ENCODE assay signal across 8 cellular contexts in the genomic region with DNA sequence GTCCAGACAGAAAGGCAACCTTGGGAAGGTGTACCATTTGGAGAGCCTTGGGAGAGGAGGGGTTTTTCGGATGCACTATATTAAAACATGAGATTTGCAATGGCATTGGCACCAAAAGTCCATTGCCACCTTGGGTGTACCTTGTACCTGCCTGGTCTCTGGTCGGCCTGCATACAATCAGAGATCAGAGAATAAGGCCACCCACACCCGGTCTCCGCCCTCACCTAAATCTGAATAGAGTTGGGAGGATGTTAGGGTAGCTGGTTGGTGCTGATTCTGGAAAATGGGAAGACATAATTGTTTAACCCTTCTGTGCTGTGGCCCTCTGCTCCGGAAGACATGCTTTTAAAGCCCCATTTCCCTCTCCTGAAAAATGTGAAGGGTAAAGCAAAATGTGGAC. TPM values are rescaled to one million over a fixed set of nuclear protein-coding genes. Genes with fewer than 3 reads are reported as not detected.
A peak's percentile ranks its signal among the peaks of the same experiment; 100 is the strongest.
DNase-seq lines count a peak whose midpoint lies in the region; ATAC-seq and TF ChIP-seq lines count a peak whose summit lies in the region.
"Not testable (repeated sequence)": the region's sequence is repeated elsewhere in the genome, so short reads cannot be mapped to it uniquely, and the experiment has no call there.

No MANE protein-coding gene starts in this region.

- not testable (repeated sequence) for H3F3A ChIP-seq in GM23338 (replicated peaks; ENCODE audit: low read depth); smooth muscle cell (ENCODE audit: low read depth)

- H3K36me3 Mint-ChIP-seq in GM23338 (ENCODE audit: low read depth); activated CD4-positive, alpha-beta memory T cell treated with anti-CD3 and anti-CD28 coated beads, Interleukin-2, amount 10 ng/mL, durations not matched to agents 7 days and 5 days (ENCODE audit: low read depth); nephron (ENCODE audit: low read depth): not testable (repeated sequence)

- 73% methylated on average over 5 of the region's 5 CpGs for WGBS in smooth muscle cell (ENCODE audit: low lambda C conversion rate)

- not testable (repeated sequence) for H3K27ac Mint-ChIP-seq in GM23338; activated CD4-positive, alpha-beta memory T cell treated with anti-CD3 and anti-CD28 coated beads, Interleukin-2, amount 10 ng/mL, durations not matched to agents 7 days and 5 days; nephron

- not testable (repeated sequence) for H3K27me3 Mint-ChIP-seq in GM23338 (ENCODE audit: insufficient read depth, low read depth, poor library complexity); activated CD4-positive, alpha-beta memory T cell treated with anti-CD3 and anti-CD28 coated beads, Interleukin-2, amount 10 ng/mL, durations not matched to agents 7 days and 5 days; nephron (ENCODE audit: low read depth)

- TF ChIP-seq CTCF in AG04450 (IDR thresholded peaks at IDR 0.05; ENCODE audit: low read depth, low read length); GM23338 (conservative IDR thresholded peaks at IDR 0.05; ENCODE audit: low read depth in 2 of 2); OCI-LY3 (IDR thresholded peaks at IDR 0.05; ENCODE audit: low read depth, low read length); astrocyte of the spinal cord (IDR thresholded peaks at IDR 0.05; ENCODE audit: low read depth, low read length); fibroblast of mammary gland (conservative IDR thresholded peaks at IDR 0.05; ENCODE audit: control insufficient read depth, insufficient read depth, low read depth, low read length); nephron (IDR thresholded peaks at IDR 0.05; ENCODE audit: unreplicated experiment in 3 of 3); smooth muscle cell (IDR thresholded peaks at IDR 0.05; ENCODE audit: borderline replicate concordance, insufficient read depth, poor library complexity, severe bottlenecking): not testable (repeated sequence)

- not testable (repeated sequence) for H3K4me1 Mint-ChIP-seq in GM23338; activated CD4-positive, alpha-beta memory T cell treated with anti-CD3 and anti-CD28 coated beads, Interleukin-2, amount 10 ng/mL, durations not matched to agents 7 days and 5 days; nephron

- H3K4me1 ChIP-seq in GM23338 (ENCODE audit: insufficient read depth); OCI-LY3 (ENCODE audit: low read length); smooth muscle cell (ENCODE audit: low read depth): not testable (repeated sequence)

- H3K9me2 ChIP-seq in GM23338 (ENCODE audit: insufficient read depth), result not testable (repeated sequence)

- not testable (repeated sequence) for DNase-seq in AG04450 (ENCODE audit: low read depth, low spot score); GM23338 (ENCODE audit: low spot score); activated CD4-positive, alpha-beta memory T cell treated with anti-CD3 and anti-CD28 coated beads, Interleukin-2, amount 10 ng/mL, durations not matched to agents 7 days and 5 days; astrocyte of the spinal cord (ENCODE audit: low read depth, low spot score); fibroblast of mammary gland (ENCODE audit: low read depth); smooth muscle cell (lab: John Stamatoyannopoulos, UW; ENCODE audit: unreplicated experiment)

- H3K4me3 ChIP-seq in AG04450 (ENCODE audit: low read depth, low read length) (peak overlapping the region; percentile 39), GM23338 (0 out of 2 replicates have a peak overlapping the region, but pooled peaks have one; percentile 26), astrocyte of the spinal cord (ENCODE audit: low read depth, low read length) (peak overlapping the region; percentile 22), fibroblast of mammary gland (ENCODE audit: control insufficient read depth, low read depth, low read length) (peak overlapping the region; percentile 2), smooth muscle cell (peak overlapping the region; percentile 23)
- H3K4me3 ChIP-seq in OCI-LY3 (ENCODE audit: low read length), result not testable (repeated sequence)

- H3K4me3 Mint-ChIP-seq in GM23338 (peak overlapping the region; percentile 57), nephron (peak overlapping the region; percentile 72 to 88 (median 82))
- H3K4me3 Mint-ChIP-seq in activated CD4-positive, alpha-beta memory T cell treated with anti-CD3 and anti-CD28 coated beads, Interleukin-2, amount 10 ng/mL, durations not matched to agents 7 days and 5 days, result peak overlapping the region; percentile 37

- H3K36me3 ChIP-seq in GM23338 (ENCODE audit: insufficient read depth); OCI-LY3 (replicated peaks; ENCODE audit: low read depth, low read length); smooth muscle cell (ENCODE audit: low read depth): not testable (repeated sequence)

- in situ Hi-C loops in astrocyte of the spinal cord (cut with HindIII; ENCODE audit: low sequenced_read_pairs), result not testable (repeated sequence)

- POLR2A ChIA-PET in AG04450 (lab: Yijun Ruan, JAX); activated CD4-positive, alpha-beta memory T cell treated with anti-CD3 and anti-CD28 coated beads, Interleukin-2, amount 10 ng/mL, durations not matched to agents 7 days and 5 days (lab: Charles Lee): not testable (repeated sequence)

- peak overlapping the region; percentile 57; the same call in 1 of the 2 replicates for H3K4me2 ChIP-seq in GM23338
- peak overlapping the region; percentile 17; the same call in 1 of the 2 replicates for H3K4me2 ChIP-seq in OCI-LY3 (ENCODE audit: low read length)
- H3K4me2 ChIP-seq in smooth muscle cell, result peak overlapping the region; percentile 64

- not testable (repeated sequence) for H3K9ac ChIP-seq in OCI-LY3 (ENCODE audit: low read length); smooth muscle cell (ENCODE audit: low read depth)

- not testable (repeated sequence) for H4K20me1 ChIP-seq in GM23338 (replicated peaks; ENCODE audit: insufficient read depth); OCI-LY3 (ENCODE audit: insufficient read depth, low read length); smooth muscle cell (ENCODE audit: low read depth)

- CTCF ChIA-PET in AG04450 (lab: Charles Lee); activated CD4-positive, alpha-beta memory T cell treated with anti-CD3 and anti-CD28 coated beads, Interleukin-2, amount 10 ng/mL, durations not matched to agents 7 days and 5 days (lab: Charles Lee): not testable (repeated sequence)

- H3K27ac ChIP-seq in AG04450 (ENCODE audit: low read depth, low read length); GM23338 (ENCODE audit: low read depth); OCI-LY3 (ENCODE audit: low read length); smooth muscle cell (ENCODE audit: low read depth): not testable (repeated sequence)

- not testable (repeated sequence) for H2AFZ ChIP-seq in GM23338; OCI-LY3 (ENCODE audit: low read depth, low read length); smooth muscle cell (ENCODE audit: low read depth)

- H3K27me3 ChIP-seq in AG04450 (ENCODE audit: control insufficient read depth, insufficient read depth, low read length); GM23338 (ENCODE audit: insufficient read depth); OCI-LY3 (ENCODE audit: low read depth, low read length); smooth muscle cell (ENCODE audit: low read depth): not testable (repeated sequence)

- not testable (repeated sequence) for ATAC-seq in GM23338

- H3K79me2 ChIP-seq in GM23338 (replicated peaks; ENCODE audit: insufficient read depth); OCI-LY3 (ENCODE audit: low read length); smooth muscle cell (ENCODE audit: low read depth): not testable (repeated sequence)

- not testable (repeated sequence) for H3K9me3 Mint-ChIP-seq in GM23338; activated CD4-positive, alpha-beta memory T cell treated with anti-CD3 and anti-CD28 coated beads, Interleukin-2, amount 10 ng/mL, durations not matched to agents 7 days and 5 days; nephron

- not testable (repeated sequence) for H3K9me3 ChIP-seq in AG04450 (ENCODE audit: control insufficient read depth, insufficient read depth, low read length); OCI-LY3 (ENCODE audit: insufficient read depth, low read length); smooth muscle cell (replicated peaks; ENCODE audit: low read depth)

RNA-seq across cellular contexts. Expression of gene SRGAP2C, which starts 3.1 kb away (rescaled TPM):
- polyA plus RNA-seq in AG04450 (2011; rRNA removed) (9.2 and 9.4 TPM in 2 replicates), GM23338 (2016; fragmentation: Nextera tagmentation; extraction: Ambion mirVana) (12.4 and 18.0 TPM in 2 replicates), smooth muscle cell (10.4 and 11.3 TPM in 2 replicates)
- polyA minus RNA-seq in AG04450 (2011; rRNA and poly(A)+ RNA removed), result 16.6 and 25.2 TPM in 2 replicates
- 16.0 and 20.4 TPM in 2 replicates for total RNA-seq in GM23338 (2014; rRNA removed; shearing (Covaris generic))
- 10 to 100 TPM; 32.3 to 33.6 TPM for total RNA-seq in activated CD4-positive, alpha-beta memory T cell treated with anti-CD3 and anti-CD28 coated beads, Interleukin-2, amount 10 ng/mL, durations not matched to agents 7 days and 5 days
- total RNA-seq in smooth muscle cell, result 14.7 and 18.1 TPM in 2 replicates

RNA-seq across cellular contexts. Expression of gene FAM72B, which starts 3.8 kb away (rescaled TPM):
- 1.8 and 3.5 TPM in 2 replicates for polyA plus RNA-seq in AG04450 (2011; rRNA removed)
- 2.0 and 4.0 TPM in 2 replicates for polyA minus RNA-seq in AG04450 (2011; rRNA and poly(A)+ RNA removed)
- 15.0 and 16.0 TPM in 2 replicates for total RNA-seq in GM23338 (2014; rRNA removed; shearing (Covaris generic))
- polyA plus RNA-seq in GM23338 (2016; fragmentation: Nextera tagmentation; extraction: Ambion mirVana), result 22.8 and 27.4 TPM in 2 replicates
- total RNA-seq in activated CD4-positive, alpha-beta memory T cell treated with anti-CD3 and anti-CD28 coated beads, Interleukin-2, amount 10 ng/mL, durations not matched to agents 7 days and 5 days, result 10 to 100 TPM; 28.9 to 31.6 TPM
- total RNA-seq in smooth muscle cell, result 1.7 and 2.6 TPM in 2 replicates
- 0.70 and 1.6 TPM in 2 replicates for polyA plus RNA-seq in smooth muscle cell
